In the genomic region with DNA sequence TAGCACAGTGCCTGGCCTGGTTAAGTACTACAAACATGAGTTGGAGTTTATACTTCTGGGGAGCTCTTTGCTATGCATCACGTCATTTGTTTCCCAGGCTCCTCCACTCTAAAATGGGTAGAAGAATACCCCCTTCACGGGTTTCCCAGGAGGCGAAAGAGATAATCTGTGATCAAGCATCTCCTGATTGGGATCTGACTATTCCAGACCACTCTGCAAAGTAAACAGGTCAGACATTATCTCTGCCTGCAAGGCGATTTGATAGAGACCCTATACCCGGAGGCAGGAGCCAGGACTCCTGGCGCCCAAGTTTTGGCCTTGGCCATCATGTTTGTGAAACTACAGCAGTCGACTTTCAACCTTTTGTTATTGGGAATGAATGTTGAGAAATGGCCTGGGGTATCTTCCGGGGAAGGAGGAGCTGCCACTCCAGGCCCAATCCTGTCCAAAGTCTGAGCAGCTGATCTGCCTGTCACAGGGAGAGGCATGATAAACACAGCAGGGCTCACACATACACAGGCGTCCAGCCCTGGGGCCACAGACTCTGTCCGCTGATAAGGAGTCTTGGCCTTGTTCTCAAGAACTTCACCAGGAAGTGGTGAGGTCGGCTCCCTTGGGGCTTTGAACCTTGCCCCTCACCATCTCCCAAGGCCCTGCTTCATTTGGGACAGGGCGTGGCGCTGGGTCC, we compare ENCODE assay signal across 1 cellular context.
TF ChIP-seq lines count a peak whose summit lies in the region.

No MANE protein-coding gene starts in this region.

TF ChIP-seq in HepG2, 621 proteins besides CTCF, POLR2A, EP300 and RAD21 (continued from another document and continues in another):
- TF ChIP-seq, protein P1, sequence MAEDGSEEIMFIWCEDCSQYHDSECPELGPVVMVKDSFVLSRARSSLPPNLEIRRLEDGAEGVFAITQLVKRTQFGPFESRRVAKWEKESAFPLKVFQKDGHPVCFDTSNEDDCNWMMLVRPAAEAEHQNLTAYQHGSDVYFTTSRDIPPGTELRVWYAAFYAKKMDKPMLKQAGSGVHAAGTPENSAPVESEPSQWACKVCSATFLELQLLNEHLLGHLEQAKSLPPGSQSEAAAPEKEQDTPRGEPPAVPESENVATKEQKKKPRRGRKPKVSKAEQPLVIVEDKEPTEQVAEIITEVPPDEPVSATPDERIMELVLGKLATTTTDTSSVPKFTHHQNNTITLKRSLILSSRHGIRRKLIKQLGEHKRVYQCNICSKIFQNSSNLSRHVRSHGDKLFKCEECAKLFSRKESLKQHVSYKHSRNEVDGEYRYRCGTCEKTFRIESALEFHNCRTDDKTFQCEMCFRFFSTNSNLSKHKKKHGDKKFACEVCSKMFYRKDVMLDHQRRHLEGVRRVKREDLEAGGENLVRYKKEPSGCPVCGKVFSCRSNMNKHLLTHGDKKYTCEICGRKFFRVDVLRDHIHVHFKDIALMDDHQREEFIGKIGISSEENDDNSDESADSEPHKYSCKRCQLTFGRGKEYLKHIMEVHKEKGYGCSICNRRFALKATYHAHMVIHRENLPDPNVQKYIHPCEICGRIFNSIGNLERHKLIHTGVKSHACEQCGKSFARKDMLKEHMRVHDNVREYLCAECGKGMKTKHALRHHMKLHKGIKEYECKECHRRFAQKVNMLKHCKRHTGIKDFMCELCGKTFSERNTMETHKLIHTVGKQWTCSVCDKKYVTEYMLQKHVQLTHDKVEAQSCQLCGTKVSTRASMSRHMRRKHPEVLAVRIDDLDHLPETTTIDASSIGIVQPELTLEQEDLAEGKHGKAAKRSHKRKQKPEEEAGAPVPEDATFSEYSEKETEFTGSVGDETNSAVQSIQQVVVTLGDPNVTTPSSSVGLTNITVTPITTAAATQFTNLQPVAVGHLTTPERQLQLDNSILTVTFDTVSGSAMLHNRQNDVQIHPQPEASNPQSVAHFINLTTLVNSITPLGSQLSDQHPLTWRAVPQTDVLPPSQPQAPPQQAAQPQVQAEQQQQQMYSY (CRISPR knock-in tag; IDR thresholded peaks at IDR 0.05): no peak
- TF ChIP-seq ZNF749 (CRISPR knock-in tag; IDR thresholded peaks at IDR 0.05; ENCODE audit: borderline replicate concordance) (no peak), SAP130 (CRISPR knock-in tag; IDR thresholded peaks at IDR 0.05; ENCODE audit: low read depth) (peak; percentile 25; the same call in 1 of the 2 replicates), KDM4B (CRISPR knock-in tag; IDR thresholded peaks at IDR 0.05) (no peak), ZC3H13 (CRISPR knock-in tag; IDR thresholded peaks at IDR 0.05) (no peak), RXRB (CRISPR knock-in tag; IDR thresholded peaks at IDR 0.05; ENCODE audit: borderline replicate concordance) (no peak), TCF7L2 (IDR thresholded peaks at IDR 0.05; ENCODE audit: low read depth, low read length) (no peak), HNF4A (CRISPR knock-in tag; IDR thresholded peaks at IDR 0.05) (peak; percentile 80), ZNF253 (CRISPR knock-in tag; IDR thresholded peaks at IDR 0.05; ENCODE audit: borderline replicate concordance) (no peak), ZNF672 (CRISPR knock-in tag; IDR thresholded peaks at IDR 0.05) (no peak), XRCC5 (optimal IDR thresholded peaks at IDR 0.05; ENCODE audit: low read length) (no peak), YEATS2 (CRISPR knock-in tag; IDR thresholded peaks at IDR 0.05; ENCODE audit: borderline replicate concordance) (no peak), SMAD3 (CRISPR knock-in tag; IDR thresholded peaks at IDR 0.05) (no peak), KAT7 (CRISPR knock-in tag; IDR thresholded peaks at IDR 0.05; ENCODE audit: borderline replicate concordance) (no peak), HNRNPH1 (optimal IDR thresholded peaks at IDR 0.05; ENCODE audit: low read depth, low read length) (no peak), NAIF1 (CRISPR knock-in tag; IDR thresholded peaks at IDR 0.05; ENCODE audit: borderline replicate concordance) (no peak), ESRRA (CRISPR knock-in tag; IDR thresholded peaks at IDR 0.05; ENCODE audit: low read depth) (0 out of 2 replicates have a peak, but pooled peaks have one; percentile 27), HNF4G (IDR thresholded peaks at IDR 0.05; ENCODE audit: borderline replicate concordance, low read depth, low read length) (peak; percentile 65; the same call in 1 of the 2 replicates), HNF4G (CRISPR knock-in tag; IDR thresholded peaks at IDR 0.05; ENCODE audit: borderline replicate concordance, low read depth) (no peak), ZNF44 (CRISPR knock-in tag; IDR thresholded peaks at IDR 0.05) (no peak), ZNF451 (CRISPR knock-in tag; IDR thresholded peaks at IDR 0.05) (no peak), ARNTL (CRISPR knock-in tag; IDR thresholded peaks at IDR 0.05) (no peak), ETV5 (CRISPR knock-in tag; IDR thresholded peaks at IDR 0.05; ENCODE audit: borderline replicate concordance) (peak; percentile 14; the same call in 1 of the 2 replicates), ZFP37 (CRISPR knock-in tag; IDR thresholded peaks at IDR 0.05; ENCODE audit: borderline replicate concordance) (no peak), FLYWCH1 (CRISPR knock-in tag; IDR thresholded peaks at IDR 0.05) (no peak)
- TF ChIP-seq, protein P2, sequence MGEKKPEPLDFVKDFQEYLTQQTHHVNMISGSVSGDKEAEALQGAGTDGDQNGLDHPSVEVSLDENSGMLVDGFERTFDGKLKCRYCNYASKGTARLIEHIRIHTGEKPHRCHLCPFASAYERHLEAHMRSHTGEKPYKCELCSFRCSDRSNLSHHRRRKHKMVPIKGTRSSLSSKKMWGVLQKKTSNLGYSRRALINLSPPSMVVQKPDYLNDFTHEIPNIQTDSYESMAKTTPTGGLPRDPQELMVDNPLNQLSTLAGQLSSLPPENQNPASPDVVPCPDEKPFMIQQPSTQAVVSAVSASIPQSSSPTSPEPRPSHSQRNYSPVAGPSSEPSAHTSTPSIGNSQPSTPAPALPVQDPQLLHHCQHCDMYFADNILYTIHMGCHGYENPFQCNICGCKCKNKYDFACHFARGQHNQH (CRISPR knock-in tag; IDR thresholded peaks at IDR 0.05): no peak
- TF ChIP-seq, protein P3, sequence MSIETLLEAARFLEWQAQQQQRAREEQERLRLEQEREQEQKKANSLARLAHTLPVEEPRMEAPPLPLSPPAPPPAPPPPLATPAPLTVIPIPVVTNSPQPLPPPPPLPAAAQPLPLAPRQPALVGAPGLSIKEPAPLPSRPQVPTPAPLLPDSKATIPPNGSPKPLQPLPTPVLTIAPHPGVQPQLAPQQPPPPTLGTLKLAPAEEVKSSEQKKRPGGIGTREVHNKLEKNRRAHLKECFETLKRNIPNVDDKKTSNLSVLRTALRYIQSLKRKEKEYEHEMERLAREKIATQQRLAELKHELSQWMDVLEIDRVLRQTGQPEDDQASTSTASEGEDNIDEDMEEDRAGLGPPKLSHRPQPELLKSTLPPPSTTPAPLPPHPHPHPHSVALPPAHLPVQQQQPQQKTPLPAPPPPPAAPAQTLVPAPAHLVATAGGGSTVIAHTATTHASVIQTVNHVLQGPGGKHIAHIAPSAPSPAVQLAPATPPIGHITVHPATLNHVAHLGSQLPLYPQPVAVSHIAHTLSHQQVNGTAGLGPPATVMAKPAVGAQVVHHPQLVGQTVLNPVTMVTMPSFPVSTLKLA (IDR thresholded peaks at IDR 0.05): no peak
- TF ChIP-seq, protein P4, sequence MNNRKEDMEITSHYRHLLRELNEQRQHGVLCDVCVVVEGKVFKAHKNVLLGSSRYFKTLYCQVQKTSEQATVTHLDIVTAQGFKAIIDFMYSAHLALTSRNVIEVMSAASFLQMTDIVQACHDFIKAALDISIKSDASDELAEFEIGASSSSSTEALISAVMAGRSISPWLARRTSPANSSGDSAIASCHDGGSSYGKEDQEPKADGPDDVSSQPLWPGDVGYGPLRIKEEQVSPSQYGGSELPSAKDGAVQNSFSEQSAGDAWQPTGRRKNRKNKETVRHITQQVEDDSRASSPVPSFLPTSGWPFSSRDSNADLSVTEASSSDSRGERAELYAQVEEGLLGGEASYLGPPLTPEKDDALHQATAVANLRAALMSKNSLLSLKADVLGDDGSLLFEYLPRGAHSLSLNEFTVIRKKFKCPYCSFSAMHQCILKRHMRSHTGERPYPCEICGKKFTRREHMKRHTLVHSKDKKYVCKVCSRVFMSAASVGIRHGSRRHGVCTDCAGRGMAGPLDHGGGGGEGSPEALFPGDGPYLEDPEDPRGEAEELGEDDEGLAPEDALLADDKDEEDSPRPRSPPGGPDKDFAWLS (CRISPR knock-in tag; IDR thresholded peaks at IDR 0.05; ENCODE audit: borderline replicate concordance): no peak
- TF ChIP-seq, protein P5, sequence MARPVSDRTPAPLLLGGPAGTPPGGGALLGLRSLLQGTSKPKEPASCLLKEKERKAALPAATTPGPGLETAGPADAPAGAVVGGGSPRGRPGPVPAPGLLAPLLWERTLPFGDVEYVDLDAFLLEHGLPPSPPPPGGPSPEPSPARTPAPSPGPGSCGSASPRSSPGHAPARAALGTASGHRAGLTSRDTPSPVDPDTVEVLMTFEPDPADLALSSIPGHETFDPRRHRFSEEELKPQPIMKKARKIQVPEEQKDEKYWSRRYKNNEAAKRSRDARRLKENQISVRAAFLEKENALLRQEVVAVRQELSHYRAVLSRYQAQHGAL (CRISPR knock-in tag; IDR thresholded peaks at IDR 0.05; ENCODE audit: not compliant biosample characterization): no peak
- TF ChIP-seq, protein P6, sequence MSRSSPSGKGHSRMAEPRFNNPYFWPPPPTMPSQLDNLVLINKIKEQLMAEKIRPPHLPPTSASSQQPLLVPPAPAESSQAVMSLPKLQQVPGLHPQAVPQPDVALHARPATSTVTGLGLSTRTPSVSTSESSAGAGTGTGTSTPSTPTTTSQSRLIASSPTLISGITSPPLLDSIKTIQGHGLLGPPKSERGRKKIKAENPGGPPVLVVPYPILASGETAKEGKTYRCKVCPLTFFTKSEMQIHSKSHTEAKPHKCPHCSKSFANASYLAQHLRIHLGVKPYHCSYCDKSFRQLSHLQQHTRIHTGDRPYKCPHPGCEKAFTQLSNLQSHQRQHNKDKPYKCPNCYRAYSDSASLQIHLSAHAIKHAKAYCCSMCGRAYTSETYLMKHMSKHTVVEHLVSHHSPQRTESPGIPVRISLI (CRISPR knock-in tag; IDR thresholded peaks at IDR 0.05; ENCODE audit: borderline replicate concordance): no peak
- TF ChIP-seq, protein P7, sequence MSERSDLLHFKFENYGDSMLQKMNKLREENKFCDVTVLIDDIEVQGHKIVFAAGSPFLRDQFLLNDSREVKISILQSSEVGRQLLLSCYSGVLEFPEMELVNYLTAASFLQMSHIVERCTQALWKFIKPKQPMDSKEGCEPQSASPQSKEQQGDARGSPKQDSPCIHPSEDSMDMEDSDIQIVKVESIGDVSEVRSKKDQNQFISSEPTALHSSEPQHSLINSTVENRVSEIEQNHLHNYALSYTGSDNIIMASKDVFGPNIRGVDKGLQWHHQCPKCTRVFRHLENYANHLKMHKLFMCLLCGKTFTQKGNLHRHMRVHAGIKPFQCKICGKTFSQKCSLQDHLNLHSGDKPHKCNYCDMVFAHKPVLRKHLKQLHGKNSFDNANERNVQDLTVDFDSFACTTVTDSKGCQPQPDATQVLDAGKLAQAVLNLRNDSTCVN (CRISPR knock-in tag; IDR thresholded peaks at IDR 0.05; ENCODE audit: borderline replicate concordance): no peak
- TF ChIP-seq, protein P8, sequence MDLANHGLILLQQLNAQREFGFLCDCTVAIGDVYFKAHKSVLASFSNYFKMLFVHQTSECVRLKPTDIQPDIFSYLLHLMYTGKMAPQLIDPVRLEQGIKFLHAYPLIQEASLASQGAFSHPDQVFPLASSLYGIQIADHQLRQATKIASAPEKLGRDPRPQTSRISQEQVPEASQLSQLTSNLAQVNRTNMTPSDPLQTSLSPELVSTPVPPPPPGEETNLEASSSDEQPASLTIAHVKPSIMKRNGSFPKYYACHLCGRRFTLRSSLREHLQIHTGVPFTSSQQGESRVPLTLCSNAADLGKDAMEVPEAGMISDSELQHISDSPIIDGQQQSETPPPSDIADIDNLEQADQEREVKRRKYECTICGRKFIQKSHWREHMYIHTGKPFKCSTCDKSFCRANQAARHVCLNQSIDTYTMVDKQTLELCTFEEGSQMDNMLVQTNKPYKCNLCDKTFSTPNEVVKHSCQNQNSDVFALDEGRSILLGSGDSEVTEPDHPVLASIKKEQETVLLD (CRISPR knock-in tag; IDR thresholded peaks at IDR 0.05; ENCODE audit: low read depth): no peak
- TF ChIP-seq, protein P9, sequence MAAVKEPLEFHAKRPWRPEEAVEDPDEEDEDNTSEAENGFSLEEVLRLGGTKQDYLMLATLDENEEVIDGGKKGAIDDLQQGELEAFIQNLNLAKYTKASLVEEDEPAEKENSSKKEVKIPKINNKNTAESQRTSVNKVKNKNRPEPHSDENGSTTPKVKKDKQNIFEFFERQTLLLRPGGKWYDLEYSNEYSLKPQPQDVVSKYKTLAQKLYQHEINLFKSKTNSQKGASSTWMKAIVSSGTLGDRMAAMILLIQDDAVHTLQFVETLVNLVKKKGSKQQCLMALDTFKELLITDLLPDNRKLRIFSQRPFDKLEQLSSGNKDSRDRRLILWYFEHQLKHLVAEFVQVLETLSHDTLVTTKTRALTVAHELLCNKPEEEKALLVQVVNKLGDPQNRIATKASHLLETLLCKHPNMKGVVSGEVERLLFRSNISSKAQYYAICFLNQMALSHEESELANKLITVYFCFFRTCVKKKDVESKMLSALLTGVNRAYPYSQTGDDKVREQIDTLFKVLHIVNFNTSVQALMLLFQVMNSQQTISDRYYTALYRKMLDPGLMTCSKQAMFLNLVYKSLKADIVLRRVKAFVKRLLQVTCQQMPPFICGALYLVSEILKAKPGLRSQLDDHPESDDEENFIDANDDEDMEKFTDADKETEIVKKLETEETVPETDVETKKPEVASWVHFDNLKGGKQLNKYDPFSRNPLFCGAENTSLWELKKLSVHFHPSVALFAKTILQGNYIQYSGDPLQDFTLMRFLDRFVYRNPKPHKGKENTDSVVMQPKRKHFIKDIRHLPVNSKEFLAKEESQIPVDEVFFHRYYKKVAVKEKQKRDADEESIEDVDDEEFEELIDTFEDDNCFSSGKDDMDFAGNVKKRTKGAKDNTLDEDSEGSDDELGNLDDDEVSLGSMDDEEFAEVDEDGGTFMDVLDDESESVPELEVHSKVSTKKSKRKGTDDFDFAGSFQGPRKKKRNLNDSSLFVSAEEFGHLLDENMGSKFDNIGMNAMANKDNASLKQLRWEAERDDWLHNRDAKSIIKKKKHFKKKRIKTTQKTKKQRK (IDR thresholded peaks at IDR 0.05; ENCODE audit: low read length): no peak
- TF ChIP-seq, protein P10, sequence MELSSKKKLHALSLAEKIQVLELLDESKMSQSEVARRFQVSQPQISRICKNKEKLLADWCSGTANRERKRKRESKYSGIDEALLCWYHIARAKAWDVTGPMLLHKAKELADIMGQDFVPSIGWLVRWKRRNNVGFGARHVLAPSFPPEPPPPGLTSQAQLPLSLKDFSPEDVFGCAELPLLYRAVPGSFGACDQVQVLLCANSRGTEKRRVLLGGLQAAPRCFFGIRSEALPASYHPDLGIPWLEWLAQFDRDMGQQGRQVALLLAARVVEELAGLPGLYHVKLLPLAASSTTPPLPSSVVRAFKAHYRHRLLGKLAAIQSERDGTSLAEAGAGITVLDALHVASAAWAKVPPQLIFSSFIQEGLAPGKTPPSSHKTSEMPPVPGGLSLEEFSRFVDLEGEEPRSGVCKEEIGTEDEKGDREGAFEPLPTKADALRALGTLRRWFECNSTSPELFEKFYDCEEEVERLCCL (CRISPR knock-in tag; IDR thresholded peaks at IDR 0.05; ENCODE audit: borderline replicate concordance): no peak
